14 cellular contexts compared by ENCODE assay signal in the genomic region with DNA sequence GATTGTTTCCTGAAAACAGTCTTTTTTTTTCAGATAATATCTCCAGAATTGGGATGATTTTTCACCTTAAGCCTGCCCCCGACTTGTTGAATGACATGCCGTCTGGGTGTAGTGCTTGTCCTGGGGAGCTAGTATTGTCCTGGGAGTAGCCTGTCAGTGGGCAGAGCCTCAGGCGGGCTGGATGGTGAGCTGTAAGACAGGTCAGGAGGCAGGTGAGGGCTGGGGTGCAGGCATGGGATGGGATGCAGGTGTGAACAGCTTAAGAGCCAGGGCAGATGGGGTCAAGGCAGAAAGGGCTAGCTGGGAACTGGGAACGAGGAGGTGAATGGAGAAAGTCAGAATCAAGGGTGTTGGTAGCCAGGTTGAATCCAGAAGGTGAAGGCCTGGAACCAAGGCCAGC.
DNase-seq lines count a peak whose midpoint lies in the region; ATAC-seq and TF ChIP-seq lines count a peak whose summit lies in the region.
"Had no signal": no experiment of that assay in that cellular context is flagged by ENCODE, and none has a peak within 500 bp of the region (broad histone marks: within the 10 kb centered on the region; RNA-seq: fewer than 3 reads in every experiment).

No MANE protein-coding gene starts in this region.

- CTCF ChIA-PET in activated naive CD4-positive, alpha-beta T cell treated with anti-CD3 and anti-CD28 coated beads for 36 hours (lab: Charles Lee): interaction anchor here (0.5 to 6.8 kb wide), 2 partner anchors 126 to 854 kb away, joined by 7 to 36 read pairs; no protein-coding TSS in a partner anchor

- no peaks in the 10 kb centered on the region for H3K79me2 ChIP-seq in MM.1S (ENCODE audit: low read length)

- H2BK120ac ChIP-seq in neuronal stem cell (ENCODE audit: low read depth, low read length): no peak overlapping the region

- peak overlapping the region; percentile 48 for H3K14ac ChIP-seq in neuronal stem cell (ENCODE audit: low read length)

- H3K9ac ChIP-seq in neuronal stem cell (ENCODE audit: low read depth, low read length, poor library complexity): no peak overlapping the region
- H3K9ac ChIP-seq in MM.1S (ENCODE audit: low read length): no peak overlapping the region
- H3K9ac ChIP-seq: BLaER1 treated with 17β-estradiol and CSF1 and Interleukin-3, amounts not matched to agents 10 nM and 100 nM had no signal

- H2AK5ac ChIP-seq in neuronal stem cell (ENCODE audit: low read depth, low read length): no peak overlapping the region

- no peak for TF ChIP-seq CTCF in MM.1S (IDR thresholded peaks at IDR 0.05; ENCODE audit: low read length)

- no peak overlapping the region for H4K91ac ChIP-seq in neuronal stem cell (ENCODE audit: low read depth, low read length, poor library complexity)

- H3K27ac ChIP-seq in neuronal stem cell (replicated peaks; ENCODE audit: low read length) (no peak overlapping the region), MM.1S (ENCODE audit: low read length) (no peak overlapping the region)
- H3K27ac ChIP-seq: BLaER1 treated with 17β-estradiol and CSF1 and Interleukin-3, amounts not matched to agents 10 nM and 100 nM had no signal

- no peaks in the 10 kb centered on the region for H3K9me2 ChIP-seq in MM.1S (replicated peaks; ENCODE audit: insufficient read depth, low read length)

- no peak overlapping the region for H2AFZ ChIP-seq in neuronal stem cell (ENCODE audit: low read length)
- H2AFZ ChIP-seq in MM.1S (ENCODE audit: low read length): no peak overlapping the region

- no peaks in the 10 kb centered on the region for H3K79me1 ChIP-seq in neuronal stem cell (ENCODE audit: low read depth, low read length)

- H3K9me3 Mint-ChIP-seq in activated naive CD4-positive, alpha-beta T cell treated with anti-CD3 and anti-CD28 coated beads, Interleukin-2, amount 50 U/mL, for 24 hours: no peaks in the 10 kb centered on the region
- H3K9me3 Mint-ChIP-seq in activated naive CD4-positive, alpha-beta T cell treated with anti-CD3 and anti-CD28 coated beads for 36 hours: no peaks in the 10 kb centered on the region
- no peaks in the 10 kb centered on the region for H3K9me3 Mint-ChIP-seq in memory B cell

- no CpG with 5 or more reads among the region's 4 CpGs for WGBS in neuronal stem cell (ENCODE audit: extremely low coverage in 2 of 2, insufficient read length in 2 of 2, insufficient replicate concordance in 1 of 2), 2 donors

- peaks cover 81% of the 10 kb centered on the region for H3K4me1 Mint-ChIP-seq in activated naive CD4-positive, alpha-beta T cell treated with anti-CD3 and anti-CD28 coated beads, Interleukin-2, amount 50 U/mL, for 24 hours
- H3K4me1 Mint-ChIP-seq in activated naive CD4-positive, alpha-beta T cell treated with anti-CD3 and anti-CD28 coated beads for 36 hours (ENCODE audit: low read depth): peaks cover 61% of the 10 kb centered on the region
- peaks cover 18% of the 10 kb centered on the region for H3K4me1 Mint-ChIP-seq in memory B cell

- H3K36me3 ChIP-seq in neuronal stem cell (replicated peaks in 1 of 2; ENCODE audit: control insufficient read depth in 2 of 2, insufficient read depth in 2 of 2, low read length in 2 of 2) (no peaks in the 10 kb centered on the region), MM.1S (replicated peaks; ENCODE audit: insufficient read depth, low read length) (no peaks in the 10 kb centered on the region)
- H3K36me3 ChIP-seq: BLaER1 treated with 17β-estradiol and CSF1 and Interleukin-3, amounts not matched to agents 10 nM and 100 nM; HAP-1 had no signal

- no peak overlapping the region for H3K18ac ChIP-seq in neuronal stem cell (ENCODE audit: low read length)

- no peaks in the 10 kb centered on the region for H3K27me3 Mint-ChIP-seq in activated naive CD4-positive, alpha-beta T cell treated with anti-CD3 and anti-CD28 coated beads, Interleukin-2, amount 50 U/mL, for 24 hours
- H3K27me3 Mint-ChIP-seq in activated naive CD4-positive, alpha-beta T cell treated with anti-CD3 and anti-CD28 coated beads for 36 hours (ENCODE audit: low read depth): no peaks in the 10 kb centered on the region
- peaks cover 8% of the 10 kb centered on the region for H3K27me3 Mint-ChIP-seq in memory B cell
- H3K27me3 Mint-ChIP-seq: CD4-positive, alpha-beta memory T cell had no signal

- H3K4me3 ChIP-seq in neuronal stem cell (ENCODE audit: low read length in 2 of 2): no peak overlapping the region
- H3K4me3 ChIP-seq in MM.1S (ENCODE audit: low read length): no peak overlapping the region
- H3K4me3 ChIP-seq: BLaER1 treated with 17β-estradiol and CSF1 and Interleukin-3, amounts not matched to agents 10 nM and 100 nM; HAP-1 had no signal

- H4K8ac ChIP-seq in neuronal stem cell (ENCODE audit: low read depth, low read length): no peak overlapping the region

- no peaks in the 10 kb centered on the region for H3K9me3 ChIP-seq in neuronal stem cell (replicated peaks in 1 of 2; ENCODE audit: control insufficient read depth in 2 of 2, insufficient read depth in 1 of 2, low read depth in 1 of 2, low read length in 2 of 2)
- H3K9me3 ChIP-seq in MM.1S (replicated peaks; ENCODE audit: insufficient read depth, low read length): no peaks in the 10 kb centered on the region
- H3K9me3 ChIP-seq: BLaER1 treated with 17β-estradiol and CSF1 and Interleukin-3, amounts not matched to agents 10 nM and 100 nM; HAP-1 had no signal

- intact Hi-C loops in activated naive CD4-positive, alpha-beta T cell treated with anti-CD3 and anti-CD28 coated beads for 36 hours (cut with micrococcal nuclease): loop anchor here (5.0 kb wide), 1 partner anchor 296 kb away; a partner anchor contains a TSS

- H3K4me2 ChIP-seq in neuronal stem cell (ENCODE audit: insufficient read depth, low read length, poor library complexity, severe bottlenecking): no peak overlapping the region
- H3K4me2 ChIP-seq in MM.1S (ENCODE audit: low read depth, low read length): no peak overlapping the region
- H3K4me2 ChIP-seq: BLaER1 treated with 17β-estradiol and CSF1 and Interleukin-3, amounts not matched to agents 10 nM and 100 nM had no signal

- H2BK15ac ChIP-seq in neuronal stem cell (ENCODE audit: low read length): no peak overlapping the region

- no peak overlapping the region for H2BK5ac ChIP-seq in neuronal stem cell (ENCODE audit: low read length)

- H3K36me3 Mint-ChIP-seq in activated naive CD4-positive, alpha-beta T cell treated with anti-CD3 and anti-CD28 coated beads, Interleukin-2, amount 50 U/mL, for 24 hours: peaks cover 6% of the 10 kb centered on the region
- H3K36me3 Mint-ChIP-seq in activated naive CD4-positive, alpha-beta T cell treated with anti-CD3 and anti-CD28 coated beads for 36 hours (ENCODE audit: low read depth): no peaks in the 10 kb centered on the region
- H3K36me3 Mint-ChIP-seq in memory B cell: no peaks in the 10 kb centered on the region

- ATAC-seq in memory B cell (ENCODE audit: low read depth) (no peak), GM18511 (IDR thresholded peaks at IDR 0.05; ENCODE audit: unreplicated experiment) (no peak)

- H3K4ac ChIP-seq in neuronal stem cell (ENCODE audit: low read length): no peak overlapping the region

- H2BK12ac ChIP-seq in neuronal stem cell (ENCODE audit: low read length): no peak overlapping the region

- DNase-seq in activated naive CD4-positive, alpha-beta T cell treated with anti-CD3 and anti-CD28 coated beads for 36 hours: no peak
- DNase-seq in memory B cell (ENCODE audit: low spot score in 2 of 2): no peak
- DNase-seq in neuronal stem cell (ENCODE audit: low spot score): no peak
- DNase-seq in activated CD8-positive, alpha-beta memory T cell treated with anti-CD3 and anti-CD28 coated beads, Interleukin-2, amount 50 U/mL, for 4 hours: no peak
- no peak for DNase-seq in MM.1S
- DNase-seq: ACHN; CD4-positive, alpha-beta memory T cell; COR-L47; DND-41; GDM1 had no signal

- H3F3A ChIP-seq in MM.1S (ENCODE audit: insufficient read depth, low read length): 0 out of 2 replicates have a peak, but pooled peaks cover 3% of the 10 kb centered on the region

- H3K27me3 ChIP-seq in neuronal stem cell (ENCODE audit: control insufficient read depth in 3 of 3, insufficient read depth in 3 of 3, low read depth in 1 of 3, low read length in 3 of 3) (no peaks in the 10 kb centered on the region), MM.1S (replicated peaks; ENCODE audit: insufficient read depth, low read length) (no peaks in the 10 kb centered on the region)
- H3K27me3 ChIP-seq: BLaER1 treated with 17β-estradiol and CSF1 and Interleukin-3, amounts not matched to agents 10 nM and 100 nM had no signal

- H3K27ac Mint-ChIP-seq in activated naive CD4-positive, alpha-beta T cell treated with anti-CD3 and anti-CD28 coated beads, Interleukin-2, amount 50 U/mL, for 24 hours: peak overlapping the region; percentile 2
- no peak overlapping the region for H3K27ac Mint-ChIP-seq in activated naive CD4-positive, alpha-beta T cell treated with anti-CD3 and anti-CD28 coated beads for 36 hours
- H3K27ac Mint-ChIP-seq in memory B cell: no peak overlapping the region

- H3K4me1 ChIP-seq in neuronal stem cell (ENCODE audit: control insufficient read depth in 2 of 2, insufficient read depth in 1 of 2, low read depth in 1 of 2, low read length in 2 of 2): peaks cover 0 to 2% of the 10 kb centered on the region in 2 donors
- peaks cover 19% of the 10 kb centered on the region for H3K4me1 ChIP-seq in MM.1S (ENCODE audit: low read length)
- H3K4me1 ChIP-seq: HAP-1 had no signal

- H3K23ac ChIP-seq in neuronal stem cell (ENCODE audit: low read depth, low read length, poor library complexity): no peak overlapping the region

- H3K4me3 Mint-ChIP-seq in activated naive CD4-positive, alpha-beta T cell treated with anti-CD3 and anti-CD28 coated beads, Interleukin-2, amount 50 U/mL, for 24 hours: no peak overlapping the region
- H3K4me3 Mint-ChIP-seq in activated naive CD4-positive, alpha-beta T cell treated with anti-CD3 and anti-CD28 coated beads for 36 hours: no peak overlapping the region
- peak overlapping the region; percentile 3 for H3K4me3 Mint-ChIP-seq in memory B cell
- H3K4me3 Mint-ChIP-seq: CD4-positive, alpha-beta memory T cell had no signal

- H4K20me1 ChIP-seq in MM.1S (ENCODE audit: insufficient read depth, low read length): no peaks in the 10 kb centered on the region
